In genomic region chr4:101421393-101421792, GRCh38 we compare ENCODE assay signal across 1 cellular context.
TF ChIP-seq lines count a peak whose summit lies in the region.

No MANE protein-coding gene starts in this region.

TF ChIP-seq in SK-N-SH treated with all-trans-retinoic acid at 6 μM for 48 hours, 23 proteins besides CTCF, POLR2A, EP300 and RAD21 (continued from another document):
- no peak for TF ChIP-seq ZC3H10 (CRISPR knock-in tag; IDR thresholded peaks at IDR 0.05)
- no peak for TF ChIP-seq TSHZ2 (CRISPR knock-in tag; IDR thresholded peaks at IDR 0.05)
- no peak for TF ChIP-seq ESRRG (CRISPR knock-in tag; IDR thresholded peaks at IDR 0.05)
- no peak for TF ChIP-seq PATZ1 (CRISPR knock-in tag; IDR thresholded peaks at IDR 0.05; ENCODE audit: borderline replicate concordance)
- no peak for TF ChIP-seq ARNTL (CRISPR knock-in tag; IDR thresholded peaks at IDR 0.05; ENCODE audit: borderline replicate concordance, low read depth)
- TF ChIP-seq POU6F1 (CRISPR knock-in tag; IDR thresholded peaks at IDR 0.05; ENCODE audit: borderline replicate concordance, low read depth), result no peak
- TF ChIP-seq ISL1 (CRISPR knock-in tag; IDR thresholded peaks at IDR 0.05), result no peak
- no peak for TF ChIP-seq TCF4 (CRISPR knock-in tag; IDR thresholded peaks at IDR 0.05; ENCODE audit: borderline replicate concordance)
- TF ChIP-seq GLIS3 (CRISPR knock-in tag; IDR thresholded peaks at IDR 0.05), result no peak
TF ChIP-seq in SK-N-SH treated with all-trans-retinoic acid at 6 μM for 48 hours: peak in this region for 0.
